Comparison of ENCODE assay signal across 9 cellular contexts in genomic region chr16:70725912-70726828, GRCh38. TPM values are rescaled to one million over a fixed set of nuclear protein-coding genes. Genes with fewer than 3 reads are reported as not detected.
DNase-seq lines count a peak whose midpoint lies in the region; ATAC-seq and TF ChIP-seq lines count a peak whose summit lies in the region.
"Had no signal": no experiment of that assay in that cellular context is flagged by ENCODE, and none has a peak within 500 bp of the region (broad histone marks: within the 10 kb centered on the region; RNA-seq: fewer than 3 reads in every experiment).

No MANE protein-coding gene starts in this region.

- no peaks in the 10 kb centered on the region for H3K27me3 Mint-ChIP-seq in brain
- H3K27me3 Mint-ChIP-seq in progenitor cell of endocrine pancreas = no peaks in the 10 kb centered on the region

- H3K9me3 Mint-ChIP-seq in brain (no peaks in the 10 kb centered on the region), progenitor cell of endocrine pancreas (ENCODE audit: low read depth) (no peaks in the 10 kb centered on the region)

- H3K27ac Mint-ChIP-seq in brain (peak overlapping the region; percentile 89 to 99 (median 98)), progenitor cell of endocrine pancreas (peak overlapping the region; percentile 49)
- H3K27ac Mint-ChIP-seq: activated CD8-positive, alpha-beta T cell treated with anti-CD3 and anti-CD28 coated beads, Interleukin-2, amount 10 ng/mL, durations not matched to agents 7 days and 5 days had no signal

- H3K4me3 Mint-ChIP-seq in brain = peak overlapping the region in 4 of 5 experiments; percentile 41 to 67 (median 64)
- H3K4me3 Mint-ChIP-seq in progenitor cell of endocrine pancreas (ENCODE audit: low read depth) = no peak overlapping the region
- H3K4me3 Mint-ChIP-seq: activated CD8-positive, alpha-beta T cell treated with anti-CD3 and anti-CD28 coated beads, Interleukin-2, amount 10 ng/mL, durations not matched to agents 7 days and 5 days had no signal

- H3K4me1 Mint-ChIP-seq in brain (peaks cover 60% of the 10 kb centered on the region), progenitor cell of endocrine pancreas (ENCODE audit: low read depth) (peaks cover 12% of the 10 kb centered on the region)

- DNase-seq in Ammon's horn (ENCODE audit: low spot score) = peak; percentile 95
- peak in 46 of 51 donors; percentile 22 to 94 (median 76) for DNase-seq in hypothalamus (lab: John Stamatoyannopoulos, UW)
- no peak for DNase-seq in progenitor cell of endocrine pancreas (ENCODE audit: low spot score, unreplicated experiment)
- DNase-seq in NCI-H2107 treated with DMSO at 0.1 percent for 48 hours (lab: John Stamatoyannopoulos, UW; ENCODE audit: unreplicated experiment) = no peak
- DNase-seq in RPMI8226 = no peak
- no peak for DNase-seq in activated CD4-positive, alpha-beta T cell treated with anti-CD3 and anti-CD28 coated beads for 48 hours
- DNase-seq: activated CD8-positive, alpha-beta T cell treated with anti-CD3 and anti-CD28 coated beads, Interleukin-2, amount 10 ng/mL, durations not matched to agents 7 days and 5 days had no signal

- no peak for ATAC-seq in GM21619 (IDR thresholded peaks at IDR 0.05; ENCODE audit: unreplicated experiment)
- ATAC-seq: activated CD8-positive, alpha-beta T cell treated with anti-CD3 and anti-CD28 coated beads, Interleukin-2, amount 10 ng/mL, durations not matched to agents 7 days and 5 days had no signal

- H3K36me3 Mint-ChIP-seq in brain = peaks cover 30% of the 10 kb centered on the region
- peaks cover 4% of the 10 kb centered on the region for H3K36me3 Mint-ChIP-seq in progenitor cell of endocrine pancreas (ENCODE audit: insufficient read depth)

- TF ChIP-seq CTCF in brain (conservative IDR thresholded peaks at IDR 0.05) (no peak), progenitor cell of endocrine pancreas (IDR thresholded peaks at IDR 0.05; ENCODE audit: unreplicated experiment) (no peak)

RNA-seq across cellular contexts. Expression of gene MTSS2, which starts 40.3 kb away (rescaled TPM):
- polyA plus RNA-seq in brain (ENCODE audit: insufficient read depth, low read depth, low replicate concordance) = 231 TPM
- total RNA-seq in progenitor cell of endocrine pancreas = 55.0 and 57.1 TPM in 2 replicates

Comparison
In these comparisons a context has a peak if more than half of its experiments do, and no peak if none do; other contexts are left out.
1. DNase-seq: peak in Ammon's horn (single experiment) and hypothalamus (46 of 51); none in progenitor cell of endocrine pancreas (single experiment), NCI-H2107 treated with DMSO at 0.1 percent for 48 hours (single experiment), RPMI8226 (single experiment) and activated CD4-positive, alpha-beta T cell treated with anti-CD3 and anti-CD28 coated beads for 48 hours (single experiment).